Comparison of ENCODE assay signal across 9 cellular contexts in the genomic region with DNA sequence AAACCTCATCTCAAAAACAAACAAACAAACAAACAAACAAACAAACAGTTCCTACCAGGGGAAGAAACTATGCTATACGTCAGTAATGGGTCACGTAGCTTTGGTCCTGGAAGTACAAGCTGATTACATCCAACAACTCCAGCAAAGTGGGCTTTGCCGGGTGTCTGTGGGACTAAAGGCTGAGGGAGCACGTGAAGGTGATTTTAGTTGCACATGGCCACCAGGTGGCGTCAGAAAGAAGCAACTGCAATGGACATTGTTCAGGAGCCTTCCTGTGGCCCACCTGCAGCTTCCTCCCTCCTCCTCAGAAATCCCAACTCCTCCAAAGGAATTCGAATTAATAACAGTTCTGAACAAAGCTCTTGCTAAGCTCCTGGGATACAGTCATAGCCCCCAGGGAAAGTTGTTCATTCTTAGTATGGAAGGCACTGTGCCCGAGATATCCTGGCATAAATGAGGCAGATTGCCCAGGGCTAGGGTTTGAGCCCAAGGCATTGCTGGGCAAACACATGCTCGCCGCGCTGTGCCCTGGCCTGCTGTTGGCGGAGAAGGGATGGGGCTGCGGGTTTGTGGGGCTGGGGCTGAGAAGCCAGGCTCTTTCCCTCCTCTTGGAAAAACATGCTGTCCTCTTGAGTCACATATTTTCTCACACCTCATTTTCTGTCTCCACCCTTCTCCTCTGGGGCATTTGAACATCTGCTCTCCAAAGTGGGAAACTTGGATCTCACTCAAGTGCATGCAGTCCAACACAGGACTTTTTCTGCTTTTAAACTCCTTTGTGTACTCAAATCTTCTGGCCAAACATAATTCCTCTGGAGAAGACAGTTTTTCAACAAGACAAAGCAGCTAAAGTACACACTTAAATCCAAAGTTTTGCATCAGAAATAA. TPM values are rescaled to one million over a fixed set of nuclear protein-coding genes. Genes with fewer than 3 reads are reported as not detected.
DNase-seq lines count a peak whose midpoint lies in the region; ATAC-seq and TF ChIP-seq lines count a peak whose summit lies in the region.
"Had no signal": no experiment of that assay in that cellular context is flagged by ENCODE, and none has a peak within 500 bp of the region (broad histone marks: within the 10 kb centered on the region; RNA-seq: fewer than 3 reads in every experiment).

No MANE protein-coding gene starts in this region.

- RAD21 ChIA-PET in HCT116 (lab: Charles Lee; ENCODE audit: low non-redundant PET in 1 of 2, low total read pairs in 2 of 2, uncharacterized antibody in 2 of 2, unreplicated experiment in 2 of 2): no interaction called here

- no TSS peak for BruUV-seq in HCT116 (replicated peaks; lab: Mats Ljungman, UMichigan)

- H3K4me3 Mint-ChIP-seq in CD8-positive, alpha-beta memory T cell: no peak overlapping the region
- H3K4me3 Mint-ChIP-seq in chondrocyte (ENCODE audit: unreplicated experiment): peak overlapping the region; percentile 52
- H3K4me3 Mint-ChIP-seq: IgD-negative memory B cell had no signal

- no peak overlapping the region for H3K9ac ChIP-seq in HCT116 (ENCODE audit: low read length)

- TF ChIP-seq CTCF in HCT116 (IDR thresholded peaks at IDR 0.05 in 2 of 3, conservative IDR thresholded peaks at IDR 0.05 in 1 of 3; ENCODE audit: borderline replicate concordance in 1 of 3, insufficient read depth in 1 of 3, low read depth in 2 of 3, low read length in 2 of 3) (peak; percentile 67 to 77 (median 76)), chondrocyte (IDR thresholded peaks at IDR 0.05) (peak; percentile 96)

- ATAC-seq in HCT116 (peak; percentile 73), left colon (peak; percentile 80)

- H3K9me2 ChIP-seq in HCT116 (ENCODE audit: insufficient read depth): no peaks in the 10 kb centered on the region

- no peaks in the 10 kb centered on the region for H3K79me2 ChIP-seq in HCT116 (ENCODE audit: insufficient read depth, low read length)

- no peaks in the 10 kb centered on the region for H3K27me3 Mint-ChIP-seq in CD8-positive, alpha-beta memory T cell
- no peaks in the 10 kb centered on the region for H3K27me3 Mint-ChIP-seq in chondrocyte (ENCODE audit: low read depth)
- H3K27me3 Mint-ChIP-seq: IgD-negative memory B cell had no signal

- H3K9me3 Mint-ChIP-seq in CD8-positive, alpha-beta memory T cell: no peaks in the 10 kb centered on the region
- H3K9me3 Mint-ChIP-seq in chondrocyte (ENCODE audit: low read depth): no peaks in the 10 kb centered on the region

- peak overlapping the region; percentile 96 for H2AFZ ChIP-seq in HCT116 (ENCODE audit: low read depth, low read length, poor library complexity, severe bottlenecking)

- peak; percentile 82 for TF ChIP-seq RAD21 in HCT116 (IDR thresholded peaks at IDR 0.05; ENCODE audit: low read depth)

- H4K20me1 ChIP-seq in HCT116 (ENCODE audit: insufficient read depth): no peaks in the 10 kb centered on the region

- H3K4me1 Mint-ChIP-seq in CD8-positive, alpha-beta memory T cell: peaks cover 0 to 5% (median 4%) of the 10 kb centered on the region in 3 donors
- peaks cover 59% of the 10 kb centered on the region for H3K4me1 Mint-ChIP-seq in chondrocyte (ENCODE audit: low read depth)

- CTCF ChIA-PET in CD8-positive, alpha-beta memory T cell (lab: Charles Lee): interaction anchor here (0.7 to 8.2 kb wide), 24 partner anchors 9 to 283 kb away, joined by 3 to 79 read pairs (median 5); a partner anchor contains a TSS
- CTCF ChIA-PET in HCT116 (lab: Charles Lee): interaction anchor here (0.7 to 5.8 kb wide), 11 partner anchors 9 to 284 kb away, joined by 3 to 93 read pairs (median 4); a partner anchor contains a TSS

- H3K9me3 ChIP-seq in CD8-positive, alpha-beta memory T cell (ENCODE audit: low read length): no peaks in the 10 kb centered on the region
- H3K9me3 ChIP-seq in HCT116 (ENCODE audit: control insufficient read depth in 1 of 2, insufficient read depth in 1 of 2, low read depth in 1 of 2, low read length in 2 of 2): no peaks in the 10 kb centered on the region

- peak overlapping the region in 1 of 8 donors; percentile 46 for H3K27ac Mint-ChIP-seq in CD8-positive, alpha-beta memory T cell
- H3K27ac Mint-ChIP-seq in chondrocyte (ENCODE audit: unreplicated experiment): peak overlapping the region; percentile 99
- H3K27ac Mint-ChIP-seq: IgD-negative memory B cell had no signal

- H3K4me1 ChIP-seq in CD8-positive, alpha-beta memory T cell (ENCODE audit: insufficient read depth, low read length): no peaks in the 10 kb centered on the region
- H3K4me1 ChIP-seq in HCT116 (ENCODE audit: control insufficient read depth in 1 of 2, insufficient read depth in 2 of 2, low read length in 2 of 2): peaks cover 20 to 45% of the 10 kb centered on the region in 2 experiments

- H3K4me3 ChIP-seq in CD8-positive, alpha-beta memory T cell (ENCODE audit: low read length): no peak overlapping the region
- no peak overlapping the region for H3K4me3 ChIP-seq in HCT116 (replicated peaks in 1 of 2; ENCODE audit: low read depth in 1 of 2, low read length in 2 of 2)

- POLR2A ChIA-PET in CD8-positive, alpha-beta memory T cell (lab: Charles Lee): interaction anchor here (1.0 kb wide), 1 partner anchor 136 kb away, joined by 6 read pairs; a partner anchor contains a TSS
- POLR2A ChIA-PET in HCT116 (lab: Charles Lee): interaction anchor here (0.9 kb wide), 1 partner anchor 272 kb away, joined by 4 read pairs; no protein-coding TSS in a partner anchor

- H3K27me3 ChIP-seq in CD8-positive, alpha-beta memory T cell (ENCODE audit: insufficient read depth, low read length, poor library complexity, severe bottlenecking): no peaks in the 10 kb centered on the region
- no peaks in the 10 kb centered on the region for H3K27me3 ChIP-seq in HCT116 (ENCODE audit: insufficient read depth, low read length)

- H3K36me3 ChIP-seq in CD8-positive, alpha-beta memory T cell (ENCODE audit: insufficient read depth, low read length): no peaks in the 10 kb centered on the region
- H3K36me3 ChIP-seq in HCT116 (ENCODE audit: control insufficient read depth in 1 of 2, insufficient read depth in 2 of 2, low read length in 2 of 2): no peaks in the 10 kb centered on the region

- intact Hi-C loops in HCT116 (cut with micrococcal nuclease): loop anchor here (1.0 to 5.0 kb wide), 4 partner anchors 49 to 434 kb away; a partner anchor contains a TSS
- intact Hi-C loops in left colon (cut with DNase I, micrococcal nuclease): loop anchor here in 1 of 2 donors (2.0 to 5.0 kb wide), 2 partner anchors 54 to 68 kb away; no protein-coding TSS in a partner anchor

- H3K36me3 Mint-ChIP-seq in CD8-positive, alpha-beta memory T cell: no peaks in the 10 kb centered on the region
- no peaks in the 10 kb centered on the region for H3K36me3 Mint-ChIP-seq in chondrocyte (ENCODE audit: low read depth)
- H3K36me3 Mint-ChIP-seq: IgD-negative memory B cell had no signal

- no peak overlapping the region for H3K27ac ChIP-seq in CD8-positive, alpha-beta memory T cell (ENCODE audit: low read depth, low read length)
- H3K27ac ChIP-seq in HCT116 (ENCODE audit: low read depth, low read length): no peak overlapping the region

- TF ChIP-seq POLR2A in HCT116 (IDR thresholded peaks at IDR 0.05; ENCODE audit: borderline replicate concordance, extremely low read depth, insufficient read depth, insufficient read length): no peak

- H3K4me2 ChIP-seq in HCT116 (ENCODE audit: low read length): peak overlapping the region; percentile 38

- DNase-seq in CD8-positive, alpha-beta memory T cell: peak; percentile 48 to 79 (median 63)
- DNase-seq in HCT116 (ENCODE audit: low read depth, low spot score) (peak; percentile 73), NCI-H345 (lab: John Stamatoyannopoulos, UW) (peak; percentile 77), chondrocyte (ENCODE audit: low spot score) (peak; percentile 95), left colon (peak; percentile 69 to 86), NCI-H1092 treated with DMSO at 0.1 percent for 48 hours (lab: John Stamatoyannopoulos, UW) (no peak)
- DNase-seq in activated CD4-positive, alpha-beta T cell treated with anti-CD3 and anti-CD28 coated beads for 4 hours: peak; percentile 65 to 69
- DNase-seq in stimulated activated CD4-positive, alpha-beta T cell treated with anti-CD3 and anti-CD28 coated beads, Interleukin-1b, Interleukin-23, amount 100 ng/mL, for 48 hours: peak; percentile 41

TF ChIP-seq in HCT116, 20 proteins besides CTCF, POLR2A, EP300 and RAD21:
- TF ChIP-seq, protein P1, sequence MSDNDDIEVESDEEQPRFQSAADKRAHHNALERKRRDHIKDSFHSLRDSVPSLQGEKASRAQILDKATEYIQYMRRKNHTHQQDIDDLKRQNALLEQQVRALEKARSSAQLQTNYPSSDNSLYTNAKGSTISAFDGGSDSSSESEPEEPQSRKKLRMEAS (IDR thresholded peaks at IDR 0.05): peak; percentile 73
- no peak for TF ChIP-seq EZH2phosphoT487 (IDR thresholded peaks at IDR 0.05; ENCODE audit: borderline replicate concordance)
- TF ChIP-seq SIN3A (IDR thresholded peaks at IDR 0.05; ENCODE audit: low read depth): no peak
- TF ChIP-seq, protein P2, sequence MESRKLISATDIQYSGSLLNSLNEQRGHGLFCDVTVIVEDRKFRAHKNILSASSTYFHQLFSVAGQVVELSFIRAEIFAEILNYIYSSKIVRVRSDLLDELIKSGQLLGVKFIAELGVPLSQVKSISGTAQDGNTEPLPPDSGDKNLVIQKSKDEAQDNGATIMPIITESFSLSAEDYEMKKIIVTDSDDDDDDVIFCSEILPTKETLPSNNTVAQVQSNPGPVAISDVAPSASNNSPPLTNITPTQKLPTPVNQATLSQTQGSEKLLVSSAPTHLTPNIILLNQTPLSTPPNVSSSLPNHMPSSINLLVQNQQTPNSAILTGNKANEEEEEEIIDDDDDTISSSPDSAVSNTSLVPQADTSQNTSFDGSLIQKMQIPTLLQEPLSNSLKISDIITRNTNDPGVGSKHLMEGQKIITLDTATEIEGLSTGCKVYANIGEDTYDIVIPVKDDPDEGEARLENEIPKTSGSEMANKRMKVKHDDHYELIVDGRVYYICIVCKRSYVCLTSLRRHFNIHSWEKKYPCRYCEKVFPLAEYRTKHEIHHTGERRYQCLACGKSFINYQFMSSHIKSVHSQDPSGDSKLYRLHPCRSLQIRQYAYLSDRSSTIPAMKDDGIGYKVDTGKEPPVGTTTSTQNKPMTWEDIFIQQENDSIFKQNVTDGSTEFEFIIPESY (IDR thresholded peaks at IDR 0.05; ENCODE audit: extremely low read depth, insufficient replicate concordance, low read length): no peak
TF ChIP-seq in HCT116: peak in this region for 1.

RNA-seq across cellular contexts. Expression of a gene that starts 28.6 kb away (rescaled TPM):
- total RNA-seq in CD8-positive, alpha-beta memory T cell: not detected
- polyA plus RNA-seq in CD8-positive, alpha-beta memory T cell: not detected
- total RNA-seq in HCT116 (2021; ENCODE audit: unreplicated experiment): 0.15 TPM
- 0.26 TPM in 1 of 2 replicates, not detected in the other for polyA plus RNA-seq in HCT116 (2012)
- total RNA-seq in chondrocyte: 0.45 TPM in 1 of 3 replicates, not detected in the others
- total RNA-seq in left colon: not detected
- polyA plus RNA-seq: IgD-negative memory B cell had no signal

RNA-seq across cellular contexts. Expression of a gene that starts 48.5 kb away (rescaled TPM):
- total RNA-seq in CD8-positive, alpha-beta memory T cell: 1 to 10 TPM; 6.0 to 7.5 TPM
- 2.0 TPM for polyA plus RNA-seq in CD8-positive, alpha-beta memory T cell
- total RNA-seq in HCT116 (2021; ENCODE audit: unreplicated experiment): 58.1 TPM
- 23.2 and 39.4 TPM in 2 replicates for polyA plus RNA-seq in HCT116 (2012)
- 19.1 to 32.7 TPM (median 20.3 TPM) in 3 replicates for total RNA-seq in chondrocyte
- 10 to 100 TPM; 22.5 to 28.7 TPM for total RNA-seq in left colon
